Comparison of ENCODE assay signal across 8 cellular contexts in genomic region chr14:61570188-61570960, GRCh38.
DNase-seq lines count a peak whose midpoint lies in the region; ATAC-seq and TF ChIP-seq lines count a peak whose summit lies in the region.

No MANE protein-coding gene starts in this region.

- H2BK120ac ChIP-seq in mesenchymal stem cell (ENCODE audit: low read depth, low read length) = peak overlapping the region; percentile 29

- no peak for TF ChIP-seq CTCF in AG10803 (conservative IDR thresholded peaks at IDR 0.05; ENCODE audit: low read length)

- H3K9me3 ChIP-seq in mesenchymal stem cell (ENCODE audit: control insufficient read depth, low read length) = no peaks in the 10 kb centered on the region

- 74% methylated on average over 7 of the region's 7 CpGs for WGBS in mesenchymal stem cell

- peak overlapping the region; percentile 6 for H2BK15ac ChIP-seq in mesenchymal stem cell (ENCODE audit: low read depth, poor library complexity, severe bottlenecking)

- H3K27me3 ChIP-seq in mesenchymal stem cell (ENCODE audit: control insufficient read depth in 1 of 2, insufficient read depth in 1 of 2, low read length in 2 of 2) = no peaks in the 10 kb centered on the region

- DNase-seq in AG10803 (ENCODE audit: low read depth) = peak; percentile 57
- peak; percentile 47 for DNase-seq in HK-2 (ENCODE audit: unreplicated experiment)
- peak; percentile 61 for DNase-seq in amniotic epithelial cell (ENCODE audit: low read depth)
- no peak for DNase-seq in mesenchymal stem cell
- DNase-seq in NCI-H187 treated with DMSO at 0.1 percent for 48 hours (lab: John Stamatoyannopoulos, UW) = no peak
- DNase-seq in NCI-H2227 (lab: John Stamatoyannopoulos, UW; ENCODE audit: unreplicated experiment) = no peak

- H3K27ac ChIP-seq in mesenchymal stem cell (ENCODE audit: low read length, poor library complexity, severe bottlenecking) = peak overlapping the region; percentile 58

- no peak overlapping the region for H3K23ac ChIP-seq in mesenchymal stem cell (ENCODE audit: low read length in 2 of 2)

- peak overlapping the region; percentile 97 for H2AK5ac ChIP-seq in mesenchymal stem cell (ENCODE audit: low read length, severe bottlenecking)

- peak overlapping the region; percentile 6 to 35 for H3K4ac ChIP-seq in mesenchymal stem cell (ENCODE audit: low read depth in 1 of 2, low read length in 2 of 2)

- H3K4me3 ChIP-seq in AG10803 (ENCODE audit: low read length) (no peak overlapping the region), mesenchymal stem cell (ENCODE audit: insufficient read depth in 1 of 2, low read depth in 1 of 2, low read length in 2 of 2) (peak overlapping the region in 1 of 2 experiments; percentile 62)

- peak overlapping the region; percentile 28 to 33 for H2BK12ac ChIP-seq in mesenchymal stem cell (ENCODE audit: low read length in 2 of 2)

- peak overlapping the region; percentile 48 for H2BK5ac ChIP-seq in mesenchymal stem cell (ENCODE audit: low read depth, low read length, poor library complexity, severe bottlenecking)

- no peak overlapping the region for H3K14ac ChIP-seq in mesenchymal stem cell (ENCODE audit: low read length in 2 of 2)

- no peak for ATAC-seq in HG03039 (IDR thresholded peaks at IDR 0.05; ENCODE audit: unreplicated experiment)
- no peak for ATAC-seq in HG02938 (IDR thresholded peaks at IDR 0.05; ENCODE audit: unreplicated experiment)

- peak overlapping the region in 1 of 2 experiments; percentile 63 for H3K18ac ChIP-seq in mesenchymal stem cell (ENCODE audit: low read depth in 1 of 2, low read length in 2 of 2)

- peak overlapping the region; percentile 79 for H4K8ac ChIP-seq in mesenchymal stem cell (ENCODE audit: low read length)

- H3K36me3 ChIP-seq in mesenchymal stem cell (ENCODE audit: control insufficient read depth in 1 of 2, insufficient read depth in 2 of 2, low read depth in 1 of 2, low read length in 2 of 2) = no peaks in the 10 kb centered on the region

- H3K79me1 ChIP-seq in mesenchymal stem cell (replicated peaks; ENCODE audit: low read length, poor library complexity, severe bottlenecking) = peaks cover 9% of the 10 kb centered on the region

- H3K9ac ChIP-seq in mesenchymal stem cell (ENCODE audit: low read length) = peak overlapping the region; percentile 70

- peak overlapping the region; percentile 66 for H4K91ac ChIP-seq in mesenchymal stem cell (ENCODE audit: low read length)

- H3K4me1 ChIP-seq in mesenchymal stem cell (ENCODE audit: control insufficient read depth, insufficient read depth, low read depth, low read length) = peaks cover 30% of the 10 kb centered on the region

- H3K4me2 ChIP-seq in mesenchymal stem cell (ENCODE audit: low read length, poor library complexity, severe bottlenecking) = no peak overlapping the region

- no peak overlapping the region for H2AFZ ChIP-seq in mesenchymal stem cell (ENCODE audit: low read depth, low read length)

Comparison
In these comparisons a context has a peak if more than half of its experiments do, and no peak if none do; other contexts are left out.
1. DNase-seq: peak in AG10803 (single experiment), HK-2 (single experiment) and amniotic epithelial cell (single experiment); none in mesenchymal stem cell (single experiment), NCI-H187 treated with DMSO at 0.1 percent for 48 hours (single experiment) and NCI-H2227 (single experiment).